Comparison of ENCODE assay signal across 8 cellular contexts in the genomic region with DNA sequence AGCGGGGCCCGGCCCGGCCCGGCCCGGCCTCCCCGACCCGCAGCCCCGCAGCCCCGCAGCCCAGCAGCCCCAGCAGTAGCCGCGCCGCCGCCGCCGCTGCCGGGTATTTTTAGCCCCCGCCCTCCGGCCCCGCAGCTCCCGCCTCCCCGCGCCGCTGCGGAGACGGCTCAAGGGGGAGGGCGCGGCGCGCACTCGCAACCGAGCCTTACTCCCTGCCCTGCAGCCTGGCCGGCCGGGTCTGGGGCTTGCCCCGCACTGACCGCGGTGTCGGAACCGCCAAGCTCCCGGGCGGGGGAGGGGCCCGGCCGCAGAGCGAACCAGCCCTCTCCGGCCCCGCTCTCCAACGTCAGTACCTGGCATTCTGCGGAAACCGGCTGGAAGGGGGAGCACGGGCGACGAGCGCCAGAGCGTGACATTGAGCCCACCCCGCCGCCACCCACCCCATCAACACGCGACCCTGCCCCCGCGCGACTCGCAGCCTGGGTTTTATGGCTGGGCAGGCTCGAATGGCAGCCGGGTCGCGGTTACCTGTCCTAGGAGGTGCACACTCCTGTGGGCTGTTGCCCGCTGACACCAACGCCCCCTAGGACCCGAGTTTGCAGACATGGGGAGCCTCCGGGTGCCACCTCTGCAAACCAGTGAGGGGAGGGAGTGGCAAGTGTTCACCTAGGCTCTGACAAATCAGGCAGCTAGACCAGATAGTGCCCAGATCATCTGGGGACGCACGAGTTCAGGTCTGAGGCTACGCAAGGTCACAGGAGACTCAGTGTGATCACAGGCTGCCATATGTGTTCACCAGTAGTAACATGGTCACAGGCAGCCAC. TPM values are rescaled to one million over a fixed set of nuclear protein-coding genes. Genes with fewer than 3 reads are reported as not detected.
DNase-seq lines count a peak whose midpoint lies in the region; ATAC-seq, FAIRE-seq and TF ChIP-seq lines count a peak whose summit lies in the region.

A gene with protein sequence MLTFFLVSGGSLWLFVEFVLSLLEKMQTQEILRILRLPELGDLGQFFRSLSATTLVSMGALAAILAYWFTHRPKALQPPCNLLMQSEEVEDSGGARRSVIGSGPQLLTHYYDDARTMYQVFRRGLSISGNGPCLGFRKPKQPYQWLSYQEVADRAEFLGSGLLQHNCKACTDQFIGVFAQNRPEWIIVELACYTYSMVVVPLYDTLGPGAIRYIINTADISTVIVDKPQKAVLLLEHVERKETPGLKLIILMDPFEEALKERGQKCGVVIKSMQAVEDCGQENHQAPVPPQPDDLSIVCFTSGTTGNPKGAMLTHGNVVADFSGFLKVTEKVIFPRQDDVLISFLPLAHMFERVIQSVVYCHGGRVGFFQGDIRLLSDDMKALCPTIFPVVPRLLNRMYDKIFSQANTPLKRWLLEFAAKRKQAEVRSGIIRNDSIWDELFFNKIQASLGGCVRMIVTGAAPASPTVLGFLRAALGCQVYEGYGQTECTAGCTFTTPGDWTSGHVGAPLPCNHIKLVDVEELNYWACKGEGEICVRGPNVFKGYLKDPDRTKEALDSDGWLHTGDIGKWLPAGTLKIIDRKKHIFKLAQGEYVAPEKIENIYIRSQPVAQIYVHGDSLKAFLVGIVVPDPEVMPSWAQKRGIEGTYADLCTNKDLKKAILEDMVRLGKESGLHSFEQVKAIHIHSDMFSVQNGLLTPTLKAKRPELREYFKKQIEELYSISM (minus strand): TSS at position 98 of the 824 bp plus-strand sequence. CDS start 105 bp downstream, outside the sequence.

- peak within 1 kb of the TSS; percentile 72 to 80 (median 74) for H3K4me3 Mint-ChIP-seq in immature natural killer cell

- no peaks in the 10 kb centered on the region for H3K36me3 Mint-ChIP-seq in immature natural killer cell

- FAIRE-seq in bronchial epithelial cell (lab: Jason Lieb, UNC) = no peak

- peaks cover 10 to 14% (median 14%) of the 10 kb centered on the region in 3 donors for H3K27me3 Mint-ChIP-seq in immature natural killer cell (ENCODE audit: low read depth in 3 of 3)

- no peaks in the 10 kb centered on the region for H3K36me3 ChIP-seq in bronchial epithelial cell (ENCODE audit: control insufficient read depth, insufficient read depth, low read length)
- H3K36me3 ChIP-seq in spleen = no peaks in the 10 kb centered on the region

- no peak for TF ChIP-seq POLR2A in spleen (IDR thresholded peaks at IDR 0.05)

- ATAC-seq in HG03342 (IDR thresholded peaks at IDR 0.05; ENCODE audit: unreplicated experiment) = no peak
- no peak for ATAC-seq in HG03354 (IDR thresholded peaks at IDR 0.05; ENCODE audit: poor library complexity, severe bottlenecking, unreplicated experiment)

- 0 to 9% (median 3%) methylated on average over 8 to 72 of the region's 72 CpGs for WGBS in spleen, 5 donors

- peaks cover 14% of the 10 kb centered on the region for H3K27me3 ChIP-seq in bronchial epithelial cell (ENCODE audit: control insufficient read depth, insufficient read depth, low read length)
- H3K27me3 ChIP-seq in spleen (replicated peaks in 1 of 7) = peaks cover 5 to 76% (median 23%) of the 10 kb centered on the region in 7 donors

- H3K4me3 ChIP-seq in bronchial epithelial cell (ENCODE audit: low read depth, low read length) (peak within 1 kb of the TSS; percentile 40), spleen (peak within 1 kb of the TSS; percentile 26 to 80 (median 55))

- TF ChIP-seq CTCF in GM13977 (IDR thresholded peaks at IDR 0.05; ENCODE audit: extremely low read depth, insufficient read depth, missing control alignments) (no peak), bronchial epithelial cell (IDR thresholded peaks at IDR 0.05; ENCODE audit: insufficient read depth, low read length, severe bottlenecking) (no peak), spleen (IDR thresholded peaks at IDR 0.05 in 8 of 11, conservative IDR thresholded peaks at IDR 0.05 in 3 of 11) (no peak)

- H3K27ac Mint-ChIP-seq in immature natural killer cell = peak within 1 kb of the TSS in 3 of 6 donors; percentile 49 to 66 (median 61)

- in situ Hi-C loops in GM13977 (cut with MboI; ENCODE audit: low pct_unique_long_range_greater_than_20kb, low sequenced_read_pairs, unreplicated experiment) = no loop called here

- H3K4me1 Mint-ChIP-seq in immature natural killer cell = peaks cover 17 to 24% of the 10 kb centered on the region in 2 donors

- peaks cover 0 to 24% (median 17%) of the 10 kb centered on the region in 6 donors for H3K4me1 ChIP-seq in spleen

- intact Hi-C loops in spleen (cut with DNase I; ENCODE audit: low total_unique reads) = loop anchor here (5.0 kb wide), 1 partner anchor 424 kb away; no protein-coding TSS in a partner anchor

- H3K9me3 ChIP-seq in spleen = no peaks in the 10 kb centered on the region

- DNase-seq in GM13977 (ENCODE audit: low spot score) = peak; percentile 43
- DNase-seq in T-helper 22 cell (ENCODE audit: low read depth) = peak; percentile 11
- DNase-seq in bronchial epithelial cell (ENCODE audit: low read depth) = no peak
- peak; percentile 47 to 64 (median 60) for DNase-seq in immature natural killer cell
- DNase-seq in spleen = peak; percentile 84
- no peak for DNase-seq in AG08395 (ENCODE audit: low spot score)

- H3K27ac ChIP-seq in spleen = no peak within 1 kb of the TSS

- no peaks in the 10 kb centered on the region for H3K9me3 Mint-ChIP-seq in immature natural killer cell

RNA-seq across cellular contexts. Expression of the gene that starts here (rescaled TPM):
- total RNA-seq in bronchial epithelial cell (0.13 and 0.26 TPM in 2 replicates), spleen (10 to 100 TPM in 1 of 7 donors, 1 to 10 TPM in 6; 3.1 to 18.4 (median 4.6) TPM)
- polyA plus RNA-seq in immature natural killer cell (1 to 10 TPM; 2.0 to 3.1 (median 2.1) TPM), spleen (1 to 10 TPM in 2 of 3 donors, under 1 TPM in 1; 0.76 to 1.3 (median 1.3) TPM)

Comparison
In these comparisons a context has a peak if more than half of its experiments do, and no peak if none do; other contexts are left out.
1. DNase-seq: peak in GM13977 (single experiment), T-helper 22 cell (single experiment), immature natural killer cell (3 of 3) and spleen (single experiment); none in bronchial epithelial cell (single experiment) and AG08395 (single experiment).